ENCODE assay signal across 8 cellular contexts in genomic region chr7:134645935-134646334, GRCh38. TPM values are rescaled to one million over a fixed set of nuclear protein-coding genes. Genes with fewer than 3 reads are reported as not detected.
DNase-seq lines count a peak whose midpoint lies in the region; ATAC-seq and TF ChIP-seq lines count a peak whose summit lies in the region.

No MANE protein-coding gene starts in this region.

- no peak overlapping the region for H3K27ac Mint-ChIP-seq in naive thymus-derived CD4-positive, alpha-beta T cell

- intact Hi-C loops in naive thymus-derived CD4-positive, alpha-beta T cell (cut with micrococcal nuclease): loop anchor here (1.0 to 5.0 kb wide), 25 partner anchors 8 to 1564 kb away; partner anchors contain the start of genes AGBL3 (in 2 of the 2), AKR1B1 (in 2 of the 2), CNOT4 (in 2 of the 2) and CYREN (in 2 of the 2)

- H3K9me3 ChIP-seq in naive thymus-derived CD4-positive, alpha-beta T cell (ENCODE audit: control insufficient read depth in 2 of 3, low read length in 3 of 3): no peaks in the 10 kb centered on the region

- H3K27ac ChIP-seq in naive thymus-derived CD4-positive, alpha-beta T cell (ENCODE audit: low read depth, low read length): peak overlapping the region; percentile 85

- no peaks in the 10 kb centered on the region for H3K36me3 ChIP-seq in naive thymus-derived CD4-positive, alpha-beta T cell (ENCODE audit: control insufficient read depth in 2 of 3, insufficient read depth in 3 of 3, low read length in 3 of 3)

- CTCF ChIA-PET in naive thymus-derived CD4-positive, alpha-beta T cell (lab: Charles Lee): interaction anchor here (0.5 to 3.0 kb wide), 9 partner anchors 11 to 340 kb away, joined by 3 to 32 read pairs (median 3); partner anchors contain the start of gene AGBL3

- DNase-seq in CD1c-positive myeloid dendritic cell (ENCODE audit: extremely low spot score) (peak; percentile 20), dermis blood vessel endothelial cell (peak; percentile 51), omental fat pad (ENCODE audit: low spot score) (no peak), HK-2 (ENCODE audit: unreplicated experiment) (no peak)
- no peak for DNase-seq in Jurkat, Clone E6-1 (ENCODE audit: low read depth, low spot score)
- peak in 4 of 9 donors; percentile 44 to 68 (median 62) for DNase-seq in naive thymus-derived CD4-positive, alpha-beta T cell

- no peaks in the 10 kb centered on the region for H3K27me3 ChIP-seq in naive thymus-derived CD4-positive, alpha-beta T cell (ENCODE audit: control insufficient read depth in 2 of 2, insufficient read depth in 2 of 2, low read length in 2 of 2)

- H3K4me1 Mint-ChIP-seq in naive thymus-derived CD4-positive, alpha-beta T cell: peaks cover 21 to 40% (median 34%) of the 10 kb centered on the region in 7 donors

- peaks cover 19 to 35% of the 10 kb centered on the region in 2 donors for H3K4me1 ChIP-seq in naive thymus-derived CD4-positive, alpha-beta T cell (ENCODE audit: control insufficient read depth in 2 of 2, insufficient read depth in 2 of 2, low read length in 2 of 2)

- no peak for TF ChIP-seq CTCF in omental fat pad (IDR thresholded peaks at IDR 0.05)

- peaks cover 0 to 11% (median 2%) of the 10 kb centered on the region in 11 donors for H3K9me3 Mint-ChIP-seq in naive thymus-derived CD4-positive, alpha-beta T cell

- POLR2A ChIA-PET in naive thymus-derived CD4-positive, alpha-beta T cell (lab: Charles Lee): interaction anchor here (0.6 to 8.1 kb wide), 28 partner anchors 9 to 564 kb away, joined by 3 to 154 read pairs (median 6); partner anchors contain the start of genes AGBL3, CYREN and TMEM140

- peak overlapping the region; percentile 73 for H3K4me3 ChIP-seq in Jurkat, Clone E6-1 (ENCODE audit: low read length)
- H3K4me3 ChIP-seq in naive thymus-derived CD4-positive, alpha-beta T cell (ENCODE audit: low read length): peak overlapping the region; percentile 88

- no peak overlapping the region for H3K4me3 Mint-ChIP-seq in naive thymus-derived CD4-positive, alpha-beta T cell

- H3K36me3 Mint-ChIP-seq in naive thymus-derived CD4-positive, alpha-beta T cell: peaks cover under 1 to 15% (median 8%) of the 10 kb centered on the region in 5 donors

- ATAC-seq in naive thymus-derived CD4-positive, alpha-beta T cell: no peak
- ATAC-seq in HG03097 (IDR thresholded peaks at IDR 0.05; ENCODE audit: low FRiP score, unreplicated experiment): no peak
- ATAC-seq in omental fat pad (ENCODE audit: low FRiP score): no peak
- ATAC-seq in GM21825 (IDR thresholded peaks at IDR 0.05; ENCODE audit: unreplicated experiment): no peak

- no peaks in the 10 kb centered on the region for H3K27me3 Mint-ChIP-seq in naive thymus-derived CD4-positive, alpha-beta T cell

RNA-seq across cellular contexts. Expression of gene BPGM, which starts 0.7 kb away (rescaled TPM):
- 19.4 TPM for polyA plus RNA-seq in Jurkat, Clone E6-1 (2012; ENCODE audit: insufficient read depth, insufficient read length)
- total RNA-seq in dermis blood vessel endothelial cell (20.3 and 20.6 TPM in 2 replicates), omental fat pad (10 to 100 TPM in 3 of 4 donors, 1 to 10 TPM in 1; 6.6 to 20.0 (median 13.5) TPM)
- total RNA-seq in naive thymus-derived CD4-positive, alpha-beta T cell: 10 to 100 TPM; 12.7 to 19.2 (median 14.2) TPM
- polyA plus RNA-seq in naive thymus-derived CD4-positive, alpha-beta T cell: 10 to 100 TPM; 28.9 to 33.9 TPM

Comparison
In these comparisons a context has a peak if more than half of its experiments do, and no peak if none do; other contexts are left out.
1. DNase-seq: peak in CD1c-positive myeloid dendritic cell (single experiment) and dermis blood vessel endothelial cell (single experiment); none in Jurkat, Clone E6-1 (single experiment), omental fat pad (single experiment) and HK-2 (single experiment).